ENCODE assay signal across 9 cellular contexts in the genomic region with DNA sequence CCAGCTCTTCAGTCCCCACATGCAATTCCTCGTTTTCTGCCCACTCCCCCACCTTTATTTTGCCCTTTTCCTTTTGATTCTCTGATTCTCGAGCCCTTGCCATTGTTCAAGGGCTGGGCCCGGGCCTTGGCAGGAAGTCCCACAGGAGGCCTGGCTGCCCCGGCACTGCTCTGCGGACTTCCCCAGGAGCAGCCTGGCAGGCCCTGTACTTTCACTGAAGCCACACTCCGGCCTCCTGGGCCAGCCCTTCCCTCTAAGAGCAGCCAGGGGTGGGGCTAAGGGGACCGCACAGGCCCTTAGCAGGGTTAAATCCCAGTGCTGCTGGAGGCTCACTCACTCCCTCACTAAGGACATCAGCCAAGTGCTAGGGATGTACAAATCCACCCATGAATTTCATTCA. TPM values are rescaled to one million over a fixed set of nuclear protein-coding genes. Genes with fewer than 3 reads are reported as not detected.
DNase-seq lines count a peak whose midpoint lies in the region; ATAC-seq and TF ChIP-seq lines count a peak whose summit lies in the region.
"Had no signal": no experiment of that assay in that cellular context is flagged by ENCODE, and none has a peak within 500 bp of the region (broad histone marks: within the 10 kb centered on the region; RNA-seq: fewer than 3 reads in every experiment).

No MANE protein-coding gene starts in this region.

- peaks cover 7% of the 10 kb centered on the region for H3K4me1 ChIP-seq in cardiac muscle cell (ENCODE audit: low read depth)
- H3K4me1 ChIP-seq: pancreas had no signal

- DNase-seq in HK-2 (ENCODE audit: unreplicated experiment) (peak; percentile 24), cardiac muscle cell (ENCODE audit: low read depth in 1 of 2, low spot score in 1 of 2) (peak; percentile 64 to 70), activated gamma-delta T cell treated with Interleukin-2 at 50 U/mL for 16 hours (no peak), inferior parietal cortex (ENCODE audit: extremely low spot score) (no peak)
- no peak for DNase-seq in stimulated activated CD4-positive, alpha-beta T cell treated with anti-CD3 and anti-CD28 coated beads, Interleukin-2, amount 100 ng/mL, for 24 hours
- no peak for DNase-seq in activated CD4-positive, alpha-beta T cell treated with anti-CD3 and anti-CD28 coated beads, Interleukin-2, amount 50 U/mL, for 4 hours

- peak; percentile 54 for ATAC-seq in GM18861 (IDR thresholded peaks at IDR 0.05; ENCODE audit: unreplicated experiment)

- no peaks in the 10 kb centered on the region for H3K9me3 ChIP-seq in cardiac muscle cell (ENCODE audit: low read depth)
- H3K9me3 ChIP-seq: pancreas had no signal

- no peaks in the 10 kb centered on the region for H3K27me3 ChIP-seq in cardiac muscle cell

- H3K4me3 ChIP-seq in cardiac muscle cell (no peak overlapping the region), skin epidermis (peak overlapping the region in 3 of 7 experiments; percentile 3 to 20 (median 9))

- TF ChIP-seq CTCF in cardiac muscle cell (IDR thresholded peaks at IDR 0.05; ENCODE audit: low read depth, low read length), result no peak

- H3K36me3 ChIP-seq in cardiac muscle cell, result no peaks in the 10 kb centered on the region
- H3K36me3 ChIP-seq: pancreas had no signal

- peak overlapping the region; percentile 1 for H3K27ac ChIP-seq in cardiac muscle cell
- H3K27ac ChIP-seq in skin epidermis, result peak overlapping the region in 12 of 21 experiments; percentile 6 to 66 (median 27)
- H3K27ac ChIP-seq: pancreas had no signal

RNA-seq across cellular contexts. Expression of gene LRRC32, which starts 4.1 kb away (rescaled TPM):
- 15.9 and 21.8 TPM in 2 replicates for total RNA-seq in cardiac muscle cell
- 6.3 and 18.8 TPM in 2 replicates for polyA plus RNA-seq in cardiac muscle cell

Comparison
In these comparisons a context has a peak if more than half of its experiments do, and no peak if none do; other contexts are left out.
1. DNase-seq: peak in HK-2 (single experiment) and cardiac muscle cell (2 of 2); none in stimulated activated CD4-positive, alpha-beta T cell treated with anti-CD3 and anti-CD28 coated beads, Interleukin-2, amount 100 ng/mL, for 24 hours (0 of 2), activated gamma-delta T cell treated with Interleukin-2 at 50 U/mL for 16 hours (single experiment), inferior parietal cortex (single experiment) and activated CD4-positive, alpha-beta T cell treated with anti-CD3 and anti-CD28 coated beads, Interleukin-2, amount 50 U/mL, for 4 hours (0 of 2).